In genomic region chr11:6705905-6706535, GRCh38 we compare ENCODE assay signal across 8 cellular contexts. TPM values are rescaled to one million over a fixed set of nuclear protein-coding genes. Genes with fewer than 3 reads are reported as not detected.
DNase-seq lines count a peak whose midpoint lies in the region; ATAC-seq, FAIRE-seq and TF ChIP-seq lines count a peak whose summit lies in the region.

No MANE protein-coding gene starts in this region.

- TF ChIP-seq POLR2A in HepG2 (IDR thresholded peaks at IDR 0.05; ENCODE audit: insufficient read depth in 1 of 2, low read depth in 2 of 2, low read length in 2 of 2) (no peak), stomach (IDR thresholded peaks at IDR 0.05) (no peak)

- H2AFZ ChIP-seq in HepG2 (ENCODE audit: low read length) = no peak overlapping the region

- POLR2A ChIA-PET in HepG2 (lab: Yijun Ruan, JAX) = no interaction called here

- H3K4me3 ChIP-seq in colonic mucosa = no peak overlapping the region
- no peak overlapping the region for H3K4me3 ChIP-seq in HepG2 (replicated peaks in 1 of 3; ENCODE audit: insufficient read depth in 1 of 3, low read depth in 2 of 3, low read length in 3 of 3)
- no peak overlapping the region for H3K4me3 ChIP-seq in stomach

- no peak overlapping the region for H3K4me2 ChIP-seq in HepG2 (ENCODE audit: low read depth, low read length)

- peak; percentile 68 for FAIRE-seq in HepG2 (lab: Jason Lieb, UNC)

- ATAC-seq in HepG2 = peak; percentile 67
- ATAC-seq in GM21515 (IDR thresholded peaks at IDR 0.05; ENCODE audit: unreplicated experiment) = no peak

- H3K27me3 ChIP-seq in colonic mucosa (no peaks in the 10 kb centered on the region), HepG2 (ENCODE audit: control insufficient read depth in 1 of 2, insufficient read depth in 2 of 2, low read length in 2 of 2) (peaks cover 0 to 9% of the 10 kb centered on the region in 2 experiments; a peak in 2 of 5 replicates), stomach (no peaks in the 10 kb centered on the region)

- no peaks in the 10 kb centered on the region for H3K4me1 ChIP-seq in colonic mucosa
- no peaks in the 10 kb centered on the region for H3K4me1 ChIP-seq in HepG2 (ENCODE audit: insufficient read depth, low read length)
- H3K4me1 ChIP-seq in stomach = peaks cover 0 to 24% (median 3%) of the 10 kb centered on the region in 4 donors

- no TSS peak for BruUV-seq in HepG2 (replicated peaks; lab: Mats Ljungman, UMichigan)

- intact Hi-C loops in colonic mucosa (cut with DNase I) (loop anchor here (2.0 kb wide), 1 partner anchor 173 kb away; no protein-coding TSS in a partner anchor), HepG2 (cut with micrococcal nuclease; ENCODE audit: unreplicated experiment) (loop anchor here (1.0 kb wide), 1 partner anchor 175 kb away; no protein-coding TSS in a partner anchor), stomach (cut with DNase I; ENCODE audit: low total_unique reads) (loop anchor here (10.0 kb wide), 1 partner anchor 171 kb away; no protein-coding TSS in a partner anchor)

- H3K36me3 ChIP-seq in colonic mucosa (no peaks in the 10 kb centered on the region), HepG2 (replicated peaks in 1 of 2; ENCODE audit: control insufficient read depth in 1 of 2, insufficient read depth in 2 of 2, low read length in 2 of 2) (no peaks in the 10 kb centered on the region), stomach (no peaks in the 10 kb centered on the region)

- TF ChIP-seq EP300 in HepG2 (IDR thresholded peaks at IDR 0.05; ENCODE audit: low read depth in 2 of 2, low read length in 2 of 2) (no peak), HepG2 (CRISPR knock-in tag; IDR thresholded peaks at IDR 0.05; ENCODE audit: borderline replicate concordance) (no peak), stomach (IDR thresholded peaks at IDR 0.05) (no peak)

- CTCF ChIA-PET in HepG2 (lab: Yijun Ruan, JAX; ENCODE audit: low intra/inter-chr PET ratio, low total read pairs) = interaction anchor here (0.8 to 1.6 kb wide), 3 partner anchors 52 to 327 kb away, joined by 3 to 16 read pairs (median 5); no protein-coding TSS in a partner anchor

- no peak overlapping the region for H3K27ac ChIP-seq in colonic mucosa
- no peak overlapping the region for H3K27ac ChIP-seq in HepG2 (ENCODE audit: extremely low read length, insufficient read depth, low read length)
- no peak overlapping the region for H3K27ac ChIP-seq in stomach

- in situ Hi-C loops in HepG2 (cut with HindIII; ENCODE audit: extremely low pct_ligation_motif_present, low pct_unique_long_range_greater_than_20kb) = no loop called here

- H3K79me2 ChIP-seq in HepG2 (ENCODE audit: insufficient read depth, low read length) = no peaks in the 10 kb centered on the region

- 20% methylated on average over 7 of the region's 7 CpGs for WGBS in HepG2 (ENCODE audit: low lambda C conversion rate)
- 43 to 50% (median 49%) methylated on average over 7 of the region's 7 CpGs for WGBS in stomach, 5 donors

- no peaks in the 10 kb centered on the region for H4K20me1 ChIP-seq in HepG2 (ENCODE audit: insufficient read depth, low read length)

- TF ChIP-seq CTCF in AG09319 (IDR thresholded peaks at IDR 0.05; ENCODE audit: low read depth, low read length) (peak; percentile 96), GM12873 (IDR thresholded peaks at IDR 0.05; ENCODE audit: insufficient read depth, low read depth, low read length, missing control alignments) (peak; percentile 84), colonic mucosa (IDR thresholded peaks at IDR 0.05) (peak; percentile 87), HepG2 (CRISPR knock-in tag; IDR thresholded peaks at IDR 0.05) (peak; percentile 69), stomach (IDR thresholded peaks at IDR 0.05) (peak in 5 of 7 experiments; percentile 56 to 91 (median 84))

- H3K9me3 ChIP-seq in colonic mucosa (no peaks in the 10 kb centered on the region), HepG2 (ENCODE audit: low read length) (no peaks in the 10 kb centered on the region), stomach (no peaks in the 10 kb centered on the region)

- 0 out of 2 replicates have a peak, but pooled peaks have one; percentile 9 for TF ChIP-seq RAD21 in HepG2 (CRISPR knock-in tag; IDR thresholded peaks at IDR 0.05)

- H3K9ac ChIP-seq in colonic mucosa (ENCODE audit: low read depth in 2 of 2, low read length in 2 of 2) (no peak overlapping the region), HepG2 (ENCODE audit: insufficient read depth, low read depth, low read length) (no peak overlapping the region)

- DNase-seq in AG09319 (ENCODE audit: extremely low read depth, low read depth) (no peak), LHCN-M2 (ENCODE audit: low read depth) (peak; percentile 49), T-helper 9 cell (peak; percentile 21), colonic mucosa (peak; percentile 47), HepG2 (ENCODE audit: low spot score) (peak; percentile 20), stomach (peak; percentile 54)

TF ChIP-seq in HepG2, 621 proteins besides CTCF, POLR2A, EP300 and RAD21 (continues in another document):
- peak; percentile 8; the same call in 1 of the 2 replicates for TF ChIP-seq CEBPG (CRISPR knock-in tag; IDR thresholded peaks at IDR 0.05)

RNA-seq across cellular contexts. Expression of gene MRPL17, which starts 22.9 kb away (rescaled TPM):
- total RNA-seq in LHCN-M2 (2014; rRNA removed) (98.6 and 427 TPM in 2 replicates), colonic mucosa (10 to 100 TPM; 34.6 to 75.1 TPM), HepG2 (2016; rRNA removed; fragmentation: Illumina TruSeq; extraction: Trizol) (90.0 and 97.9 TPM in 2 replicates), stomach (100 to 1,000 TPM in 1 of 5 donors, 10 to 100 TPM in 3, 1 to 10 TPM in 1; 9.0 to 148 (median 20.4) TPM)
- polyA plus RNA-seq in LHCN-M2 (2012) = 145 TPM
- 29.1 and 29.3 TPM in 2 replicates for total RNA-seq in HepG2 (2016; cell fraction: cytosol; rRNA removed; fragmentation: Illumina TruSeq; extraction: Trizol; ENCODE audit: low read depth)
- total RNA-seq in HepG2 (2016; cell fraction: insoluble cytoplasmic fraction; rRNA removed; fragmentation: Illumina TruSeq; extraction: Trizol) = 79.3 and 102 TPM in 2 replicates
- total RNA-seq in HepG2 (2016; cell fraction: membrane; rRNA removed; fragmentation: Illumina TruSeq; extraction: Trizol) = 33.0 and 35.7 TPM in 2 replicates
- total RNA-seq in HepG2 (2016; cell fraction: nucleus; rRNA removed; fragmentation: Illumina TruSeq; extraction: Trizol) = 31.5 and 38.4 TPM in 2 replicates
- polyA plus RNA-seq in HepG2 (2011; rRNA removed) (53.7 and 59.4 TPM in 2 replicates), stomach (10 to 100 TPM; 43.2 to 52.2 (median 49.4) TPM)
- 36.2 and 46.4 TPM in 2 replicates for polyA plus RNA-seq in HepG2 (2011; cell fraction: cytosol; rRNA removed)
- polyA plus RNA-seq in HepG2 (2011; cell fraction: nucleus; rRNA removed) = 17.6 and 20.3 TPM in 2 replicates
- polyA plus RNA-seq in HepG2 (2012) = 27.7 and 47.0 TPM in 2 replicates
- polyA plus RNA-seq in HepG2 (2016; cell fraction: cytosol; fragmentation: Illumina TruSeq; extraction: Trizol; ENCODE audit: low read depth) = 24.1 and 27.6 TPM in 2 replicates
- polyA plus RNA-seq in HepG2 (2016; cell fraction: insoluble cytoplasmic fraction; fragmentation: Illumina TruSeq; extraction: Trizol; ENCODE audit: low read depth) = 114 and 118 TPM in 2 replicates
- 26.3 and 30.4 TPM in 2 replicates for polyA plus RNA-seq in HepG2 (2016; cell fraction: membrane; fragmentation: Illumina TruSeq; extraction: Trizol; ENCODE audit: low read depth)
- 68.9 and 72.4 TPM in 2 replicates for polyA plus RNA-seq in HepG2 (2016; cell fraction: nucleus; fragmentation: Illumina TruSeq; extraction: Trizol; ENCODE audit: insufficient read depth, low read depth)
- 33.6 and 93.6 TPM in 2 replicates for polyA minus RNA-seq in HepG2 (2011; rRNA and poly(A)+ RNA removed; ENCODE audit: low replicate concordance)
- 22.0 and 32.7 TPM in 2 replicates for polyA minus RNA-seq in HepG2 (2011; cell fraction: cytosol; rRNA and poly(A)+ RNA removed)
- polyA minus RNA-seq in HepG2 (2011; cell fraction: nucleus; rRNA and poly(A)+ RNA removed) = 27.2 and 31.0 TPM in 2 replicates

RNA-seq across cellular contexts. Expression of gene DCHS1, which starts 50.4 kb away (rescaled TPM):
- total RNA-seq in LHCN-M2 (2014; rRNA removed) (2.4 and 2.6 TPM in 2 replicates), colonic mucosa (1 to 10 TPM; 4.7 to 8.3 TPM), HepG2 (2016; rRNA removed; fragmentation: Illumina TruSeq; extraction: Trizol) (under 0.01 TPM in 1 of 2 replicates, not detected in the other), stomach (10 to 100 TPM in 4 of 5 donors, 1 to 10 TPM in 1; 9.9 to 22.8 (median 17.4) TPM)
- 0.56 TPM for polyA plus RNA-seq in LHCN-M2 (2012)
- not detected in 2 replicates for total RNA-seq in HepG2 (2016; cell fraction: cytosol; rRNA removed; fragmentation: Illumina TruSeq; extraction: Trizol; ENCODE audit: low read depth)
- not detected in 2 replicates for total RNA-seq in HepG2 (2016; cell fraction: insoluble cytoplasmic fraction; rRNA removed; fragmentation: Illumina TruSeq; extraction: Trizol)
- not detected in 2 replicates for total RNA-seq in HepG2 (2016; cell fraction: membrane; rRNA removed; fragmentation: Illumina TruSeq; extraction: Trizol)
- total RNA-seq in HepG2 (2016; cell fraction: nucleus; rRNA removed; fragmentation: Illumina TruSeq; extraction: Trizol) = 0.06 TPM in 1 of 2 replicates, not detected in the other
- polyA plus RNA-seq in HepG2 (2011; rRNA removed) (0.01 and 0.03 TPM in 2 replicates), stomach (1 to 10 TPM in 2 of 3 donors, under 1 TPM in 1; 0.76 to 2.6 (median 1.6) TPM)
- 0.01 TPM in 2 replicates for polyA plus RNA-seq in HepG2 (2011; cell fraction: cytosol; rRNA removed)
- 0.08 and 0.12 TPM in 2 replicates for polyA plus RNA-seq in HepG2 (2011; cell fraction: nucleus; rRNA removed)
- 0.03 and 0.09 TPM in 2 replicates for polyA plus RNA-seq in HepG2 (2012)
- polyA plus RNA-seq in HepG2 (2016; cell fraction: cytosol; fragmentation: Illumina TruSeq; extraction: Trizol; ENCODE audit: low read depth) = not detected in 2 replicates
- polyA plus RNA-seq in HepG2 (2016; cell fraction: insoluble cytoplasmic fraction; fragmentation: Illumina TruSeq; extraction: Trizol; ENCODE audit: low read depth) = not detected in 2 replicates
- polyA plus RNA-seq in HepG2 (2016; cell fraction: membrane; fragmentation: Illumina TruSeq; extraction: Trizol; ENCODE audit: low read depth) = not detected in 2 replicates
- not detected in 2 replicates for polyA plus RNA-seq in HepG2 (2016; cell fraction: nucleus; fragmentation: Illumina TruSeq; extraction: Trizol; ENCODE audit: insufficient read depth, low read depth)
- 0.07 and 0.16 TPM in 2 replicates for polyA minus RNA-seq in HepG2 (2011; rRNA and poly(A)+ RNA removed; ENCODE audit: low replicate concordance)
- polyA minus RNA-seq in HepG2 (2011; cell fraction: cytosol; rRNA and poly(A)+ RNA removed) = 0.10 TPM in 1 of 2 replicates, not detected in the other
- 0.12 and 0.13 TPM in 2 replicates for polyA minus RNA-seq in HepG2 (2011; cell fraction: nucleus; rRNA and poly(A)+ RNA removed)
